ENCODE assay signal across 16 cellular contexts in genomic region chr12:89762498-89763170, GRCh38. TPM values are rescaled to one million over a fixed set of nuclear protein-coding genes. Genes with fewer than 3 reads are reported as not detected.
DNase-seq lines count a peak whose midpoint lies in the region; ATAC-seq and TF ChIP-seq lines count a peak whose summit lies in the region.
"Had no signal": no experiment of that assay in that cellular context is flagged by ENCODE, and none has a peak within 500 bp of the region (broad histone marks: within the 10 kb centered on the region; RNA-seq: fewer than 3 reads in every experiment).

No MANE protein-coding gene starts in this region.

- no peak overlapping the region for H3K4me3 ChIP-seq in body of pancreas
- H3K4me3 ChIP-seq: HAP-1, right atrium auricular region, uterus had no signal

- no peaks in the 10 kb centered on the region for H3K27me3 ChIP-seq in body of pancreas
- H3K27me3 ChIP-seq: right atrium auricular region, uterus had no signal

- peaks cover 40% of the 10 kb centered on the region for H3K4me1 Mint-ChIP-seq in activated B cell treated with CpG ODN at 0.5 μM for 24 hours
- H3K4me1 Mint-ChIP-seq in stimulated activated effector memory CD8-positive, alpha-beta T cell treated with anti-CD3 and anti-CD28 coated beads, Interleukin-12 subunit alpha, Interleukin-12 subunit beta, amount 100 ng/mL, for 72 hours = peaks cover 36% of the 10 kb centered on the region
- H3K4me1 Mint-ChIP-seq: nephron had no signal

- ATAC-seq in GM18861 (IDR thresholded peaks at IDR 0.05; ENCODE audit: unreplicated experiment) = peak; percentile 48
- ATAC-seq in HG03442 (IDR thresholded peaks at IDR 0.05; ENCODE audit: unreplicated experiment) = peak; percentile 38
- peak; percentile 29 for ATAC-seq in activated B cell treated with CpG ODN at 0.5 μM for 24 hours (ENCODE audit: low read depth)
- ATAC-seq in stimulated activated effector memory CD8-positive, alpha-beta T cell treated with anti-CD3 and anti-CD28 coated beads, Interleukin-12 subunit alpha, Interleukin-12 subunit beta, amount 100 ng/mL, for 72 hours = peak; percentile 95
- no peak for ATAC-seq in HG02678 (IDR thresholded peaks at IDR 0.05; ENCODE audit: unreplicated experiment)
- no peak for ATAC-seq in body of pancreas

- WGBS in body of pancreas, 2 donors = 50 to 57% methylated on average over 4 of the region's 4 CpGs

- H3K27me3 Mint-ChIP-seq in activated B cell treated with CpG ODN at 0.5 μM for 24 hours = no peaks in the 10 kb centered on the region
- H3K27me3 Mint-ChIP-seq: activated T-cell treated with anti-CD3 and anti-CD28 coated beads, Interleukin-2, amount 50 U/mL, for 24 hours had no signal

- no peak for TF ChIP-seq POLR2A in body of pancreas (IDR thresholded peaks at IDR 0.05)

- TF ChIP-seq CTCF in activated B cell treated with CpG ODN at 0.5 μM for 24 hours (IDR thresholded peaks at IDR 0.05) = no peak
- TF ChIP-seq CTCF in body of pancreas (IDR thresholded peaks at IDR 0.05) = no peak

- no peaks in the 10 kb centered on the region for H3K4me1 ChIP-seq in body of pancreas
- H3K4me1 ChIP-seq: HAP-1, right atrium auricular region, uterus had no signal

- CTCF ChIA-PET in activated B cell treated with CpG ODN at 0.5 μM for 24 hours (lab: Charles Lee) = no interaction called here

- H3K36me3 Mint-ChIP-seq in activated B cell treated with CpG ODN at 0.5 μM for 24 hours (ENCODE audit: low read depth) = no peaks in the 10 kb centered on the region
- no peaks in the 10 kb centered on the region for H3K36me3 Mint-ChIP-seq in stimulated activated effector memory CD8-positive, alpha-beta T cell treated with anti-CD3 and anti-CD28 coated beads, Interleukin-12 subunit alpha, Interleukin-12 subunit beta, amount 100 ng/mL, for 72 hours

- H3K27ac ChIP-seq in body of pancreas = no peak overlapping the region
- H3K27ac ChIP-seq: right atrium auricular region, uterus had no signal

- intact Hi-C loops in activated B cell treated with CpG ODN at 0.5 μM for 24 hours (cut with micrococcal nuclease) = no loop called here
- intact Hi-C loops in body of pancreas (cut with DNase I) = no loop called here

- H3K27ac Mint-ChIP-seq in activated B cell treated with CpG ODN at 0.5 μM for 24 hours = no peak overlapping the region
- peak overlapping the region; percentile 45 for H3K27ac Mint-ChIP-seq in stimulated activated effector memory CD8-positive, alpha-beta T cell treated with anti-CD3 and anti-CD28 coated beads, Interleukin-12 subunit alpha, Interleukin-12 subunit beta, amount 100 ng/mL, for 72 hours
- H3K27ac Mint-ChIP-seq: activated T-cell treated with anti-CD3 and anti-CD28 coated beads, Interleukin-2, amount 50 U/mL, for 24 hours; nephron had no signal

- H3K9me3 Mint-ChIP-seq in activated B cell treated with CpG ODN at 0.5 μM for 24 hours = peaks cover 2% of the 10 kb centered on the region
- peaks cover 4% of the 10 kb centered on the region for H3K9me3 Mint-ChIP-seq in stimulated activated effector memory CD8-positive, alpha-beta T cell treated with anti-CD3 and anti-CD28 coated beads, Interleukin-12 subunit alpha, Interleukin-12 subunit beta, amount 100 ng/mL, for 72 hours

- no peak for DNase-seq in activated B cell treated with CpG ODN at 0.5 μM for 24 hours
- DNase-seq in stimulated activated effector memory CD8-positive, alpha-beta T cell treated with anti-CD3 and anti-CD28 coated beads, Interleukin-12 subunit alpha, Interleukin-12 subunit beta, amount 100 ng/mL, for 72 hours (ENCODE audit: low spot score in 2 of 2) = no peak
- no peak for DNase-seq in body of pancreas
- DNase-seq in ureter (ENCODE audit: low spot score) = no peak
- DNase-seq: activated CD4-positive, alpha-beta T cell treated with anti-CD3 and anti-CD28 coated beads for 1 hour; activated T-cell treated with anti-CD3 and anti-CD28 coated beads, Interleukin-2, amount 50 U/mL, for 24 hours; C1 segment of cervical spinal cord; NCI-H226; stimulated activated CD4-positive, alpha-beta T cell treated with anti-CD3 and anti-CD28 coated beads, Interleukin-2, amount 100 ng/mL, for 48 hours; uterus had no signal

- H3K36me3 ChIP-seq in body of pancreas (replicated peaks in 1 of 2; ENCODE audit: insufficient read depth in 1 of 2, low read depth in 2 of 2) = no peaks in the 10 kb centered on the region
- H3K36me3 ChIP-seq: HAP-1, right atrium auricular region, uterus had no signal

- H3K4me3 Mint-ChIP-seq in activated B cell treated with CpG ODN at 0.5 μM for 24 hours = no peak overlapping the region
- H3K4me3 Mint-ChIP-seq in stimulated activated effector memory CD8-positive, alpha-beta T cell treated with anti-CD3 and anti-CD28 coated beads, Interleukin-12 subunit alpha, Interleukin-12 subunit beta, amount 100 ng/mL, for 72 hours = no peak overlapping the region
- H3K4me3 Mint-ChIP-seq: activated T-cell treated with anti-CD3 and anti-CD28 coated beads, Interleukin-2, amount 50 U/mL, for 24 hours; nephron had no signal

- no peaks in the 10 kb centered on the region for H3K9me3 ChIP-seq in body of pancreas
- H3K9me3 ChIP-seq: HAP-1, right atrium auricular region, uterus had no signal

- POLR2A ChIA-PET in activated B cell treated with CpG ODN at 0.5 μM for 24 hours (lab: Charles Lee) = interaction anchor here (1.3 to 2.3 kb wide), 3 partner anchors 11 to 54 kb away, joined by 4 to 8 read pairs (median 5); partner anchors contain the start of gene ATP2B1

RNA-seq across cellular contexts. Expression of gene ATP2B1, which starts 54.0 kb away (rescaled TPM):
- 110 and 136 TPM in 2 replicates for total RNA-seq in activated B cell treated with CpG ODN at 0.5 μM for 24 hours
- total RNA-seq in body of pancreas = 10 to 100 TPM; 17.1 to 37.9 TPM
- 72.1 TPM for total RNA-seq in ureter

Comparison
In these comparisons a context has a peak if more than half of its experiments do, and no peak if none do; other contexts are left out.
1. ATAC-seq: peak in GM18861 (single experiment), HG03442 (single experiment), activated B cell treated with CpG ODN at 0.5 μM for 24 hours (single experiment) and stimulated activated effector memory CD8-positive, alpha-beta T cell treated with anti-CD3 and anti-CD28 coated beads, Interleukin-12 subunit alpha, Interleukin-12 subunit beta, amount 100 ng/mL, for 72 hours (single experiment); none in HG02678 (single experiment) and body of pancreas (single experiment).